8 cellular contexts compared by ENCODE assay signal in the genomic region with DNA sequence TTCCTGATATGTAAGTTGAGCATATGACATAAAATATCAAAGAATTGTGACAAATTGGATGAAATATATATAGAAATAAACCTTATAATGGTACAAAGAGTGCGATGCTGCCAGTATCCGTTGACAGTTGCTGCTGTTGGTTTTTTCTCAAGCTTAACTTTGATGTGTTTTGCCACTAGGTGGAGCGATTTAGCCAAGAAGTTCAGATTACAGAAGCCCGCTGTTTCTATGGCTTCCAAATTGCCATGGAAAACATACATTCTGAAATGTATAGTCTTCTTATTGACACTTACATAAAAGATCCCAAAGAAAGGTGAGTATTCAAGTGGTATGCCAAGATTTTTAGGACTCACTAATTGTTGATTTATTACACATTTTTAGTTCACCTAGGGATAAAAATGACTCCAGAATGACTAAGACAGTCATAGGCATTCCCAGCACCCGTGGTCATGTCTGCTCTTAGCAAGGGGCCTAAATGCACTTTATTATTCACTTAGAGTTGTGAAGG. TPM values are rescaled to one million over a fixed set of nuclear protein-coding genes. Genes with fewer than 3 reads are reported as not detected.
DNase-seq lines count a peak whose midpoint lies in the region; ATAC-seq and TF ChIP-seq lines count a peak whose summit lies in the region.

No MANE protein-coding gene starts in this region.

- TF ChIP-seq CTCF in heart left ventricle (IDR thresholded peaks at IDR 0.05) (peak; percentile 60 to 84 (median 72)), mammary epithelial cell (conservative IDR thresholded peaks at IDR 0.05 in 1 of 2, IDR thresholded peaks at IDR 0.05 in 1 of 2; ENCODE audit: extremely low read depth in 1 of 2, insufficient read depth in 1 of 2, low read depth in 1 of 2, low read length in 2 of 2) (peak; percentile 44 to 56)

- H3K27ac ChIP-seq in heart left ventricle = no peak overlapping the region
- H3K27ac ChIP-seq in mammary epithelial cell (ENCODE audit: insufficient read depth, low read depth, low read length) = peak overlapping the region; percentile 66

- H3K36me3 ChIP-seq in heart left ventricle = no peaks in the 10 kb centered on the region
- H3K36me3 ChIP-seq in mammary epithelial cell (ENCODE audit: insufficient read depth, low read length) = peaks cover 26% of the 10 kb centered on the region

- BruUV-seq in mammary epithelial cell (replicated peaks; lab: Mats Ljungman, UMichigan) = no TSS peak

- dilution Hi-C loops in mammary epithelial cell (cut with HindIII; ENCODE audit: low sequenced_read_pairs) = loop anchor here (5.0 to 10.0 kb wide), 2 partner anchors 313 to 540 kb away; no protein-coding TSS in a partner anchor

- no peak overlapping the region for H2AFZ ChIP-seq in mammary epithelial cell (ENCODE audit: low read depth, low read length)

- in situ Hi-C loops in mammary epithelial cell (cut with MboI; ENCODE audit: low sequenced_read_pairs in 2 of 2) = loop anchor here (5.0 to 25.0 kb wide), 3 partner anchors 180 to 538 kb away; partner anchors contain the start of gene HPCAL1 (in 1 of the 2)

- no peak for TF ChIP-seq POLR2A in heart left ventricle (IDR thresholded peaks at IDR 0.05)

- peak overlapping the region; percentile 98 for H3K4me2 ChIP-seq in mammary epithelial cell (ENCODE audit: insufficient read depth, low read depth, low read length)

- CTCF ChIA-PET in mammary epithelial cell (lab: Charles Lee; ENCODE audit: low non-redundant PET) = interaction anchor here (0.5 to 0.8 kb wide), 3 partner anchors 278 to 284 kb away, joined by 3 to 9 read pairs (median 4); partner anchors contain the start of gene TAF1B

- peaks cover 8 to 24% (median 12%) of the 10 kb centered on the region in 9 donors for H3K27me3 ChIP-seq in heart left ventricle
- H3K27me3 ChIP-seq in mammary epithelial cell (ENCODE audit: insufficient read depth, low read length) = no peaks in the 10 kb centered on the region

- WGBS in heart left ventricle, 4 donors = 16 to 20% (median 19%) methylated on average over 5 of the region's 5 CpGs
- WGBS in mammary epithelial cell (ENCODE audit: low coverage, missing lambda C conversion rate) = under 1% methylated on average over 5 of the region's 5 CpGs

- peak overlapping the region in 1 of 12 donors; percentile 79 for H3K4me3 ChIP-seq in heart left ventricle
- H3K4me3 ChIP-seq in mammary epithelial cell (replicated peaks in 1 of 3; ENCODE audit: insufficient read depth in 1 of 3, low read depth in 2 of 3, low read length in 3 of 3) = peak overlapping the region in 2 of 3 experiments; percentile 26 to 93

- DNase-seq in heart left ventricle = peak in 1 of 5 donors; percentile 44
- DNase-seq in left ventricle myocardium superior = no peak
- DNase-seq in MV-4-11 (lab: John Stamatoyannopoulos, UW) = peak; percentile 71
- peak; percentile 34 for DNase-seq in SHP77 treated with DMSO at 0.1 percent for 48 hours (lab: John Stamatoyannopoulos, UW)
- DNase-seq in mammary epithelial cell = peak; percentile 61
- peak; percentile 86 for DNase-seq in medulla oblongata (ENCODE audit: extremely low spot score)

- no peaks in the 10 kb centered on the region for H4K20me1 ChIP-seq in mammary epithelial cell (ENCODE audit: insufficient read depth, low read length)

- H3K79me2 ChIP-seq in mammary epithelial cell (ENCODE audit: insufficient read depth, low read length) = peaks cover 71% of the 10 kb centered on the region

- no peaks in the 10 kb centered on the region for H3K9me3 ChIP-seq in heart left ventricle
- no peaks in the 10 kb centered on the region for H3K9me3 ChIP-seq in mammary epithelial cell (replicated peaks; ENCODE audit: insufficient read depth, low read length)

- no peak for ATAC-seq in heart left ventricle
- no peak for ATAC-seq in left ventricle myocardium superior
- no peak for ATAC-seq in GM21528 (IDR thresholded peaks at IDR 0.05; ENCODE audit: low FRiP score, unreplicated experiment)
- no peak for ATAC-seq in HG03280 (IDR thresholded peaks at IDR 0.05; ENCODE audit: unreplicated experiment)

- intact Hi-C loops in heart left ventricle (cut with DNase I) (loop anchor here in 9 of 10 donors (1.0 to 10.0 kb wide), 14 partner anchors 178 to 543 kb away; partner anchors contain the start of gene HPCAL1 (in 5 of the 9)), left ventricle myocardium superior (cut with micrococcal nuclease) (loop anchor here (2.0 kb wide), 1 partner anchor 310 kb away; no protein-coding TSS in a partner anchor), mammary epithelial cell (cut with micrococcal nuclease) (loop anchor here (1.0 to 5.0 kb wide), 4 partner anchors 179 to 322 kb away; no protein-coding TSS in a partner anchor)

- H3K4me1 ChIP-seq in heart left ventricle (peaks cover 10 to 64% (median 21%) of the 10 kb centered on the region in 12 donors), mammary epithelial cell (ENCODE audit: insufficient read depth, low read length) (peaks cover 34% of the 10 kb centered on the region)

- H3K9ac ChIP-seq in mammary epithelial cell (ENCODE audit: insufficient read depth, low read length) = peak overlapping the region; percentile 12

RNA-seq across cellular contexts. Expression of gene RRM2, which starts 2.1 kb away (rescaled TPM):
- total RNA-seq in heart left ventricle (10 to 100 TPM in 1 of 9 donors, 1 to 10 TPM in 4, under 1 TPM in 3, not detected in 1; 0.09 to 32.6 (median 1.3) TPM), left ventricle myocardium superior (1.3 TPM), mammary epithelial cell (100 to 1,000 TPM in 1 of 2 donors, 1 to 10 TPM in 1; 4.0 to 103 TPM)
- polyA plus RNA-seq in heart left ventricle (under 1 TPM; 0.08 to 0.44 TPM), mammary epithelial cell (79.1 TPM)
- polyA minus RNA-seq in mammary epithelial cell = 173 TPM

RNA-seq across cellular contexts. Expression of gene CYS1, which starts 44.4 kb away (rescaled TPM):
- 1 to 10 TPM; 1.3 to 9.1 (median 2.6) TPM for total RNA-seq in heart left ventricle
- 1 to 10 TPM in 1 of 2 donors, under 1 TPM in 1; 0.42 to 1.3 TPM for polyA plus RNA-seq in heart left ventricle
- 3.0 TPM for total RNA-seq in left ventricle myocardium superior
- 1 to 10 TPM in 1 of 2 donors, under 1 TPM in 1; 0.73 to 3.5 TPM for total RNA-seq in mammary epithelial cell
- 0.26 TPM for polyA plus RNA-seq in mammary epithelial cell
- polyA minus RNA-seq in mammary epithelial cell = not detected
